Comparison of ENCODE assay signal across 21 cellular contexts in genomic region chr12:27898022-27898421, GRCh38.
"Had no signal": no experiment of that assay in that cellular context is flagged by ENCODE, and none has a peak within 500 bp of the region (broad histone marks: within the 10 kb centered on the region; RNA-seq: fewer than 3 reads in every experiment).

No MANE protein-coding gene starts in this region.

- ATAC-seq: right cardiac atrium, upper lobe of right lung had no signal

- H3K36me3 ChIP-seq: cardiac muscle cell, left ventricle myocardium inferior, thoracic aorta, upper lobe of right lung had no signal

- H3K9me3 ChIP-seq: left ventricle myocardium inferior, thoracic aorta, upper lobe of right lung had no signal

- H3K9ac ChIP-seq: parathyroid adenoma had no signal

- H3K27me3 ChIP-seq: cardiac muscle cell, upper lobe of right lung had no signal

- H3K27ac ChIP-seq: cardiac muscle cell, left ventricle myocardium inferior, parathyroid adenoma, thoracic aorta, upper lobe of right lung had no signal

- H3K79me2 ChIP-seq: parathyroid adenoma had no signal

- DNase-seq: activated CD4-positive, alpha-beta memory T cell treated with anti-CD3 and anti-CD28 coated beads for 36 hours; activated CD4-positive, alpha-beta T cell treated with anti-CD3 and anti-CD28 coated beads for 48 hours; activated effector memory CD4-positive, alpha-beta T cell treated with Interleukin-2 at 50 U/mL for 16 hours; activated naive CD4-positive, alpha-beta T cell treated with anti-CD3 and anti-CD28 coated beads for 36 hours; activated T-cell treated with anti-CD3 and anti-CD28 coated beads, Interleukin-2, amount 50 U/mL, for 48 hours; amygdala; cortex of kidney; erythroblast; foreskin melanocyte; kidney glomerular epithelial cell; left ventricle myocardium inferior; nephron progenitor cell; right cardiac atrium; small intestine; stimulated activated CD4-positive, alpha-beta T cell treated with anti-CD3 and anti-CD28 coated beads, Interleukin-2, amount 100 ng/mL, for 48 hours; stimulated activated CD8-positive, alpha-beta memory T cell treated with anti-CD3 and anti-CD28 coated beads, Interleukin-4, amount 100 ng/mL, for 48 hours; stimulated activated naive CD4-positive, alpha-beta T cell; upper lobe of right lung had no signal

- H2AFZ ChIP-seq: parathyroid adenoma had no signal

- H3K4me1 ChIP-seq: left ventricle myocardium inferior, parathyroid adenoma, upper lobe of right lung had no signal

- H3K4me3 ChIP-seq: cardiac muscle cell, left ventricle myocardium inferior, thoracic aorta, upper lobe of right lung had no signal
